8 cellular contexts compared by ENCODE assay signal in genomic region chr17:73902416-73903181, GRCh38.
DNase-seq lines count a peak whose midpoint lies in the region; ATAC-seq, FAIRE-seq and TF ChIP-seq lines count a peak whose summit lies in the region.

No MANE protein-coding gene starts in this region.

- no peak for TF ChIP-seq CTCF in omental fat pad (IDR thresholded peaks at IDR 0.05)

- peaks cover 7% of the 10 kb centered on the region for H3K4me1 Mint-ChIP-seq in central memory CD8-positive, alpha-beta T cell
- peaks cover 4 to 21% (median 17%) of the 10 kb centered on the region in 4 donors for H3K4me1 Mint-ChIP-seq in naive thymus-derived CD8-positive, alpha-beta T cell

- POLR2A ChIA-PET in naive thymus-derived CD8-positive, alpha-beta T cell (lab: Charles Lee): no interaction called here

- peak overlapping the region; percentile 76 for H3K4me3 Mint-ChIP-seq in central memory CD8-positive, alpha-beta T cell
- peak overlapping the region; percentile 79 to 90 (median 87) for H3K4me3 Mint-ChIP-seq in naive thymus-derived CD8-positive, alpha-beta T cell

- no peak for ATAC-seq in central memory CD8-positive, alpha-beta T cell (replicated peaks; ENCODE audit: extremely low read depth, poor library complexity, severe bottlenecking)
- ATAC-seq in naive thymus-derived CD8-positive, alpha-beta T cell: no peak
- ATAC-seq in GM18505 (IDR thresholded peaks at IDR 0.05; ENCODE audit: unreplicated experiment) (no peak), omental fat pad (ENCODE audit: low FRiP score) (no peak)

- H3K36me3 Mint-ChIP-seq in central memory CD8-positive, alpha-beta T cell (ENCODE audit: insufficient read depth): peaks cover 1% of the 10 kb centered on the region
- no peaks in the 10 kb centered on the region for H3K36me3 Mint-ChIP-seq in naive thymus-derived CD8-positive, alpha-beta T cell

- H3K27ac Mint-ChIP-seq in central memory CD8-positive, alpha-beta T cell (ENCODE audit: low read depth): no peak overlapping the region
- peak overlapping the region in 3 of 10 donors; percentile 14 to 55 (median 42) for H3K27ac Mint-ChIP-seq in naive thymus-derived CD8-positive, alpha-beta T cell

- TF ChIP-seq POLR2A in GM18505 (IDR thresholded peaks at IDR 0.05; ENCODE audit: borderline replicate concordance, extremely low read depth, insufficient read depth, insufficient read length): no peak

- H3K27me3 Mint-ChIP-seq in central memory CD8-positive, alpha-beta T cell: peaks cover 58% of the 10 kb centered on the region
- peaks cover 27 to 54% (median 48%) of the 10 kb centered on the region in 5 donors for H3K27me3 Mint-ChIP-seq in naive thymus-derived CD8-positive, alpha-beta T cell

- DNase-seq in DMS53 (lab: John Stamatoyannopoulos, UW) (peak; percentile 83), NCI-H1105 (lab: John Stamatoyannopoulos, UW) (peak; percentile 74), SKM-1 treated with dmso at 0.1 percent for 144 hours (lab: John Stamatoyannopoulos, UW; ENCODE audit: unreplicated experiment) (no peak), GM19239 (ENCODE audit: insufficient read length, low spot score) (no peak), omental fat pad (ENCODE audit: low spot score) (no peak)
- DNase-seq in central memory CD8-positive, alpha-beta T cell (ENCODE audit: low spot score in 2 of 2): no peak
- peak in 1 of 10 donors; percentile 1 for DNase-seq in naive thymus-derived CD8-positive, alpha-beta T cell

- no peaks in the 10 kb centered on the region for H3K9me3 Mint-ChIP-seq in central memory CD8-positive, alpha-beta T cell
- H3K9me3 Mint-ChIP-seq in naive thymus-derived CD8-positive, alpha-beta T cell: peaks cover 0 to 2% (median 0%) of the 10 kb centered on the region in 9 donors

- no peak for FAIRE-seq in GM19239 (lab: Jason Lieb, UNC)

Comparison
In these comparisons a context has a peak if more than half of its experiments do, and no peak if none do; other contexts are left out.
1. DNase-seq: peak in DMS53 (single experiment) and NCI-H1105 (single experiment); none in central memory CD8-positive, alpha-beta T cell (0 of 2), SKM-1 treated with dmso at 0.1 percent for 144 hours (single experiment), GM19239 (single experiment) and omental fat pad (single experiment).